6 cellular contexts compared by ENCODE assay signal in the genomic region with DNA sequence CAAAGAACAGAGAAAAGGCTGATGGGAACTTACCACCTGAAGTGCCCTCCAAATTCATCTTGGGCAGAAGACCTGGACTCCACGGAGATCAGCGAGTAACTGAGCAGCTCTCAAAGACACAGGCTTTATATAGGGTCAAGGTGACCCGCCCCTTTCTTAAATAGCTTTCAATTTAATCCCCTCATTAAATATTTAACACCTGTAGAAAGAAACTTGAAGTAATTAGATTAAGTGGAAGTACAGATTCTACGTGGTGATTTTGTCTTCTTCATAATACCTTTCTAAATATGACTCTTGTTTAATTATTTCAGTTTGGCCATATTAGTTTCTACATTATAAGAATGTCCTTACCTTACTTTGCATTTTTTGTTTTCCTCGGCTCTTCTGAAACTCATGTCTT. TPM values are rescaled to one million over a fixed set of nuclear protein-coding genes. Genes with fewer than 3 reads are reported as not detected.
"Had no signal": no experiment of that assay in that cellular context is flagged by ENCODE, and none has a peak within 500 bp of the region (broad histone marks: within the 10 kb centered on the region; RNA-seq: fewer than 3 reads in every experiment).

A gene with protein sequence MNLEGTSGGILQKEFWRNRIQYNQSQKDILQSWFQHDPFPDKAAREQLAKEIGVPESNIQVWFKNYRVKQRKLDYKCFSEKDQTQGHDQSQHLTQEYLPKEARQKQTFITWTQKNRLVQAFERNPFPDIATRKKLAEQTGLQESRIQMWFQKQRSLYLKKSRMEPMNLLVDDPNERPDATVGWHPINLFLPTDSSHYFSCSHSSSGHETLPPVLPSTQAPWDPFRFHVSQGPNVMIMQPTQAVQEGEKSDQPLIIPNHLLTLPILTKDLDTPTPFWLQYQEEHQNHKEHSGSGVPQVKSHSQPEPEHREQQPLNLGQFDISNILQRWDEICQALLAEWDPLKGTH (minus strand): TSS at position 101 of the 400 bp plus-strand sequence. CDS start 43 bp downstream, at position 58.

- DNase-seq: H9, HCEC 1CT had no signal

- ATAC-seq: GM23338, HepG2 had no signal

RNA-seq across cellular contexts. Expression of the gene that starts here (rescaled TPM):
- total RNA-seq: GM23338, H1, H9, HepG2, HT1080 had no signal
